8 cellular contexts compared by ENCODE assay signal in genomic region chr18:3498705-3499451, GRCh38. TPM values are rescaled to one million over a fixed set of nuclear protein-coding genes. Genes with fewer than 3 reads are reported as not detected.
DNase-seq lines count a peak whose midpoint lies in the region; ATAC-seq and TF ChIP-seq lines count a peak whose summit lies in the region.

No MANE protein-coding gene starts in this region.

- peak overlapping the region in 1 of 2 donors; percentile 63 for H3K27ac Mint-ChIP-seq in stimulated activated naive CD8-positive, alpha-beta T cell treated with anti-CD3 and anti-CD28 coated beads, Interleukin-15, amount 100 ng/mL, for 72 hours

- DNase-seq in Daoy (ENCODE audit: low read depth) (peak; percentile 21), Peyer's patch (peak in 2 of 3 donors; percentile 51 to 56), colonic mucosa (peak; percentile 21), left lung (peak in 1 of 2 donors; percentile 81)
- peak in 1 of 2 donors; percentile 16 for DNase-seq in stimulated activated naive CD8-positive, alpha-beta T cell treated with anti-CD3 and anti-CD28 coated beads, Interleukin-15, amount 100 ng/mL, for 72 hours

- intact Hi-C loops in colonic mucosa (cut with DNase I) (no loop called here), left lung (cut with DNase I) (no loop called here)

- H3K27me3 Mint-ChIP-seq in stimulated activated naive CD8-positive, alpha-beta T cell treated with anti-CD3 and anti-CD28 coated beads, Interleukin-15, amount 100 ng/mL, for 72 hours, result peaks cover 37% of the 10 kb centered on the region

- TF ChIP-seq POLR2A in Peyer's patch (IDR thresholded peaks at IDR 0.05), result no peak

- H3K27me3 ChIP-seq in Peyer's patch, result no peaks in the 10 kb centered on the region
- no peaks in the 10 kb centered on the region for H3K27me3 ChIP-seq in colonic mucosa
- H3K27me3 ChIP-seq in left lung, result peaks cover 6 to 35% of the 10 kb centered on the region in 2 donors

- ATAC-seq in left lung (peak; percentile 79), GM19467 (IDR thresholded peaks at IDR 0.05; ENCODE audit: unreplicated experiment) (no peak), HG03354 (IDR thresholded peaks at IDR 0.05; ENCODE audit: poor library complexity, severe bottlenecking, unreplicated experiment) (no peak), GM21515 (IDR thresholded peaks at IDR 0.05; ENCODE audit: unreplicated experiment) (no peak)
- ATAC-seq in stimulated activated naive CD8-positive, alpha-beta T cell treated with anti-CD3 and anti-CD28 coated beads, Interleukin-15, amount 100 ng/mL, for 72 hours, result peak; percentile 68

- H3K4me3 ChIP-seq in Peyer's patch, result peak overlapping the region; percentile 36 to 59 (median 52)
- H3K4me3 ChIP-seq in colonic mucosa, result peak overlapping the region; percentile 41
- H3K4me3 ChIP-seq in left lung, result peak overlapping the region; percentile 30 to 35

- no peak for TF ChIP-seq CTCF in Peyer's patch (IDR thresholded peaks at IDR 0.05)
- no peak for TF ChIP-seq CTCF in colonic mucosa (IDR thresholded peaks at IDR 0.05)
- no peak for TF ChIP-seq CTCF in left lung (IDR thresholded peaks at IDR 0.05)

- H3K36me3 ChIP-seq in Peyer's patch, result no peaks in the 10 kb centered on the region
- H3K36me3 ChIP-seq in colonic mucosa, result no peaks in the 10 kb centered on the region
- no peaks in the 10 kb centered on the region for H3K36me3 ChIP-seq in left lung

- peaks cover 20% of the 10 kb centered on the region for H3K4me1 Mint-ChIP-seq in stimulated activated naive CD8-positive, alpha-beta T cell treated with anti-CD3 and anti-CD28 coated beads, Interleukin-15, amount 100 ng/mL, for 72 hours

- H3K4me1 ChIP-seq in Peyer's patch (peaks cover 0 to 11% (median 2%) of the 10 kb centered on the region in 4 donors), colonic mucosa (peaks cover 5% of the 10 kb centered on the region), left lung (peaks cover 0 to 14% of the 10 kb centered on the region in 2 donors)

- no peak overlapping the region for H3K9ac ChIP-seq in colonic mucosa (ENCODE audit: low read depth in 2 of 2, low read length in 2 of 2)

- no peak overlapping the region for H3K27ac ChIP-seq in Peyer's patch
- no peak overlapping the region for H3K27ac ChIP-seq in colonic mucosa
- no peak overlapping the region for H3K27ac ChIP-seq in left lung

- H3K4me3 Mint-ChIP-seq in stimulated activated naive CD8-positive, alpha-beta T cell treated with anti-CD3 and anti-CD28 coated beads, Interleukin-15, amount 100 ng/mL, for 72 hours, result peak overlapping the region; percentile 73 to 76

- no peaks in the 10 kb centered on the region for H3K9me3 Mint-ChIP-seq in stimulated activated naive CD8-positive, alpha-beta T cell treated with anti-CD3 and anti-CD28 coated beads, Interleukin-15, amount 100 ng/mL, for 72 hours

- H3K9me3 ChIP-seq in Peyer's patch (no peaks in the 10 kb centered on the region), colonic mucosa (no peaks in the 10 kb centered on the region), left lung (no peaks in the 10 kb centered on the region)

RNA-seq across cellular contexts. Expression of gene TGIF1, which starts 48.9 kb away (rescaled TPM):
- 48.0 and 83.6 TPM in 2 replicates for total RNA-seq in Daoy (2014; rRNA removed; shearing (Covaris generic))
- total RNA-seq in Peyer's patch (10 to 100 TPM; 21.0 to 49.5 (median 35.3) TPM), colonic mucosa (10 to 100 TPM; 68.0 to 80.6 TPM), left lung (10 to 100 TPM; 42.6 to 60.0 TPM)

Comparison
In these comparisons a context has a peak if more than half of its experiments do, and no peak if none do; other contexts are left out.
1. ATAC-seq: peak in left lung (single experiment) and stimulated activated naive CD8-positive, alpha-beta T cell treated with anti-CD3 and anti-CD28 coated beads, Interleukin-15, amount 100 ng/mL, for 72 hours (single experiment); none in GM19467 (single experiment), HG03354 (single experiment) and GM21515 (single experiment).
2. Peak in every context shown above with its lines, with median percentiles within 50 percentile points of each other: H3K4me3 ChIP-seq.